Comparison of ENCODE assay signal across 28 cellular contexts in genomic region chr3:174547801-174548200, GRCh38.
"Had no signal": no experiment of that assay in that cellular context is flagged by ENCODE, and none has a peak within 500 bp of the region (broad histone marks: within the 10 kb centered on the region; RNA-seq: fewer than 3 reads in every experiment).

No MANE protein-coding gene starts in this region.

- H3K9me3 ChIP-seq: colonic mucosa, esophagus squamous epithelium, pancreas, thyroid gland, upper lobe of right lung had no signal

- H3K27me3 ChIP-seq: brain microvascular endothelial cell, colonic mucosa, esophagus squamous epithelium, hepatocyte, pancreas, thyroid gland, upper lobe of right lung had no signal

- H3K36me3 ChIP-seq: brain microvascular endothelial cell, colonic mucosa, esophagus squamous epithelium, pancreas, thyroid gland, upper lobe of right lung, WERI-Rb-1 had no signal

- H2AFZ ChIP-seq: hepatocyte had no signal

- H3K4me3 ChIP-seq: colonic mucosa, esophagus squamous epithelium, hepatocyte, pancreas, skin epidermis, thyroid gland, upper lobe of right lung had no signal

- DNase-seq: activated CD4-positive, alpha-beta T cell treated with anti-CD3 and anti-CD28 coated beads, Interleukin-2, amount 10 ng/mL, durations not matched to agents 7 days and 5 days; activated CD4-positive, CD25-positive, alpha-beta regulatory T cell treated with anti-CD3 and anti-CD28 coated beads, Interleukin-2, amount 50 U/mL, for 72 hours; activated CD8-positive, alpha-beta memory T cell treated with anti-CD3 and anti-CD28 coated beads, Interleukin-2, amount 10 ng/mL, durations not matched to agents 7 days and 5 days; activated CD8-positive, alpha-beta T cell treated with anti-CD3 and anti-CD28 coated beads for 36 hours; activated gamma-delta T cell; activated naive CD4-positive, alpha-beta T cell treated with anti-CD3 and anti-CD28 coated beads, Interleukin-2, amount 50 U/mL, for 16 hours; activated naive CD8-positive, alpha-beta T cell treated with anti-CD3 and anti-CD28 coated beads, Interleukin-2, amount 50 U/mL, for 24 hours; activated T-cell treated with anti-CD3 and anti-CD28 coated beads for 4 hours; aorta; brain microvascular endothelial cell; central memory CD4-positive, alpha-beta T cell; colonic mucosa; esophagus squamous epithelium; glutamatergic neuron; immature natural killer cell; left ventricle myocardium superior; mammary epithelial cell; midbrain; pancreas; right cardiac atrium; stimulated activated CD4-positive, alpha-beta T cell treated with anti-CD3 and anti-CD28 coated beads, Interleukin-1b, Interleukin-23, amount 100 ng/mL, for 48 hours; substantia nigra; T-helper 1 cell; thyroid gland; upper lobe of right lung; WERI-Rb-1 had no signal

- H3K27ac ChIP-seq: brain microvascular endothelial cell, colonic mucosa, esophagus squamous epithelium, hepatocyte, pancreas, skin epidermis, thyroid gland, upper lobe of right lung, WERI-Rb-1 had no signal

- H3K79me2 ChIP-seq: hepatocyte had no signal

- H3K4me2 ChIP-seq: hepatocyte had no signal

- ATAC-seq: activated CD8-positive, alpha-beta memory T cell treated with anti-CD3 and anti-CD28 coated beads, Interleukin-2, amount 10 ng/mL, durations not matched to agents 7 days and 5 days; activated CD8-positive, alpha-beta T cell treated with anti-CD3 and anti-CD28 coated beads for 36 hours; activated naive CD8-positive, alpha-beta T cell treated with anti-CD3 and anti-CD28 coated beads, Interleukin-2, amount 50 U/mL, for 24 hours; left ventricle myocardium superior; pancreas; right cardiac atrium; upper lobe of right lung had no signal

- H3K4me1 ChIP-seq: colonic mucosa, esophagus squamous epithelium, pancreas, thyroid gland, upper lobe of right lung had no signal
